Comparison of ENCODE assay signal across 8 cellular contexts in the genomic region with DNA sequence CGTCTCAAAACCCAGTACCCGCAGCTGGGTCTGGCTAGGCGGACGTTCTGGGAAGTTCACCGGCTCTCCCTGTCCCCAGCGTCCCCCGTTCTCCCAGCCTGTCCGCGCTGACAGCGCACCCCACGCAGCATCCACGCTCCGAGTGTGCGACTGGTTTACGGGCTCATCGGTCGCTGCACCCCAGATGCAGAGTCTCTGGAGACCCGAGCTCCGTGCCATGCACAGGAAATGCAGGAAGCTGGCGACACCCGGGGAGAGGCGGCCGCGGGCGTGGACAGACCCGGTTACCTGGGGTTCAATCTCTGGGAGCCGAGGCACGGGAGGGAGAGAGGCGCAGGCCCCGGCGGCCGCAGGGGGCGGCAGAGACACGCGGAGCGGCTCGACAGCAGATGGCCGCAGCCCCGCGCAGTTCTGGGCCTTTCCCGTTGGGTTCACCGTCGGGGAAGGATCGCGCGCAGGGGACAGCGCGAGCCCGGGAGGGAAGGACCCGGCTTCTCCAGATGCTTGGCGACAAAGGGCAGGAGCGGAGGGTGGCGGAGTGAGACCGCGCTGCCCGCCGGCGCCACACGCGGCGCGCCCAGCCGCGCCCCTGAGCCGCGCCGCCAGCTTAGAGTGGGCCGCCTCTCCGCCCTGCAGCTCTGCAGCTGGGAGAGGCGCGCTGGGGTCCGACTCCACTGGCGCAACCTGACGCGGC. TPM values are rescaled to one million over a fixed set of nuclear protein-coding genes. Genes with fewer than 3 reads are reported as not detected.
DNase-seq lines count a peak whose midpoint lies in the region; ATAC-seq and TF ChIP-seq lines count a peak whose summit lies in the region.

No MANE protein-coding gene starts in this region.

- ATAC-seq in GM18517 (IDR thresholded peaks at IDR 0.05; ENCODE audit: unreplicated experiment), result peak; percentile 79
- ATAC-seq in HG03039 (IDR thresholded peaks at IDR 0.05; ENCODE audit: unreplicated experiment), result peak; percentile 65

- DNase-seq in A172 (ENCODE audit: low spot score), result peak; percentile 44
- peak; percentile 3 for DNase-seq in NCI-H2227 treated with DMSO at 0.1 percent for 48 hours (lab: John Stamatoyannopoulos, UW)
- DNase-seq in activated CD4-positive, alpha-beta T cell treated with anti-CD3 and anti-CD28 coated beads for 4 hours, result peak; percentile 68 to 69
- DNase-seq in coronary artery (ENCODE audit: low spot score), result no peak
- peak; percentile 58 to 75 for DNase-seq in stimulated activated CD4-positive, alpha-beta T cell treated with anti-CD3 and anti-CD28 coated beads, Interleukin-4, amount 100 ng/mL, for 4 hours

- H3K27me3 ChIP-seq in liver (ENCODE audit: control insufficient read depth in 4 of 4, insufficient read depth in 4 of 4, low read length in 3 of 4), result no peaks in the 10 kb centered on the region

- H3K36me3 ChIP-seq in liver (ENCODE audit: control insufficient read depth in 4 of 4, insufficient read depth in 3 of 4, low read depth in 1 of 4, low read length in 3 of 4), result peaks cover 0 to 8% (median 6%) of the 10 kb centered on the region in 4 donors

- peak overlapping the region; percentile 88 to 93 for H3K9ac ChIP-seq in liver (ENCODE audit: low read depth in 1 of 2, low read length in 2 of 2)

- H3K27ac ChIP-seq in coronary artery, result peak overlapping the region; percentile 21 to 79
- peak overlapping the region; percentile 94 to 96 for H3K27ac ChIP-seq in liver (ENCODE audit: low read depth in 1 of 2, low read length in 2 of 2)

- peak; percentile 78 to 85 for TF ChIP-seq RAD21 in liver (IDR thresholded peaks at IDR 0.05)

- WGBS in liver, result 2% methylated on average over 75 of the region's 75 CpGs

- peaks cover 0 to 37% (median 23%) of the 10 kb centered on the region in 4 donors for H3K4me1 ChIP-seq in liver (ENCODE audit: control insufficient read depth in 4 of 4, insufficient read depth in 4 of 4, low read length in 3 of 4)

- TF ChIP-seq CTCF in coronary artery (IDR thresholded peaks at IDR 0.05) (peak; percentile 88), liver (IDR thresholded peaks at IDR 0.05; ENCODE audit: low read depth, low read length, missing input control) (peak; percentile 83)

- peak overlapping the region; percentile 85 for H3K4me3 ChIP-seq in coronary artery
- peak overlapping the region; percentile 80 to 91 (median 83) for H3K4me3 ChIP-seq in liver (ENCODE audit: low read depth in 1 of 3, low read length in 3 of 3)

- no peaks in the 10 kb centered on the region for H3K9me3 ChIP-seq in liver (ENCODE audit: control insufficient read depth in 4 of 4, low read length in 3 of 4)

TF ChIP-seq in liver, 16 proteins besides CTCF, POLR2A, EP300 and RAD21:
- TF ChIP-seq FOXA2 (IDR thresholded peaks at IDR 0.05) (no peak), FOXA1 (IDR thresholded peaks at IDR 0.05) (no peak), RXRA (IDR thresholded peaks at IDR 0.05) (no peak), TAF1 (conservative IDR thresholded peaks at IDR 0.05) (peak; percentile 47)

RNA-seq across cellular contexts. Expression of a gene that starts 0.6 kb away (rescaled TPM):
- total RNA-seq in A172 (2014; rRNA removed; shearing (Covaris generic)), result 5.6 and 6.1 TPM in 2 replicates
- 10 to 100 TPM in 1 of 2 donors, 1 to 10 TPM in 1; 6.1 to 23.0 TPM for total RNA-seq in liver
- polyA plus RNA-seq in liver, result 10 to 100 TPM; 13.7 to 28.5 TPM

RNA-seq across cellular contexts. Expression of a gene that starts 16.8 kb away (rescaled TPM):
- total RNA-seq in A172 (2014; rRNA removed; shearing (Covaris generic)), result not detected in 2 replicates
- 1 to 10 TPM; 1.6 to 1.9 TPM for total RNA-seq in liver
- 1 to 10 TPM; 1.3 to 2.2 TPM for polyA plus RNA-seq in liver

RNA-seq across cellular contexts. Expression of a gene that starts 36.4 kb away (rescaled TPM):
- 0.36 and 2.4 TPM in 2 replicates for total RNA-seq in A172 (2014; rRNA removed; shearing (Covaris generic))
- total RNA-seq in liver, result under 1 TPM in 1 of 2 donors, not detected in 1; 0.08 TPM
- polyA plus RNA-seq in liver, result under 1 TPM; 0.08 to 0.10 TPM

RNA-seq across cellular contexts. Expression of a gene that starts 36.6 kb away (rescaled TPM):
- 198 and 275 TPM in 2 replicates for total RNA-seq in A172 (2014; rRNA removed; shearing (Covaris generic))
- 100 to 1,000 TPM in 1 of 2 donors, 10 to 100 TPM in 1; 62.5 to 103 TPM for total RNA-seq in liver
- polyA plus RNA-seq in liver, result 1,000 to 10,000 TPM in 1 of 2 donors, 100 to 1,000 TPM in 1; 548 to 2,326 TPM

RNA-seq across cellular contexts. Expression of a gene that starts 43.6 kb away (rescaled TPM):
- 0.38 and 1.9 TPM in 2 replicates for total RNA-seq in A172 (2014; rRNA removed; shearing (Covaris generic))
- 10 to 100 TPM; 12.0 to 56.7 TPM for total RNA-seq in liver
- 100 to 1,000 TPM in 1 of 2 donors, 10 to 100 TPM in 1; 68.1 to 736 TPM for polyA plus RNA-seq in liver
